1 cellular context compared by ENCODE assay signal in genomic region chr4:16588651-16589050, GRCh38.
TF ChIP-seq lines count a peak whose summit lies in the region.

No MANE protein-coding gene starts in this region.

TF ChIP-seq in IMR-90, 13 proteins besides CTCF, POLR2A, EP300 and RAD21:
- TF ChIP-seq ELK1 (IDR thresholded peaks at IDR 0.05; ENCODE audit: borderline replicate concordance, low read depth, low read length) (no peak), USF2 (IDR thresholded peaks at IDR 0.05; ENCODE audit: low read depth, low read length) (no peak), CHD1 (IDR thresholded peaks at IDR 0.05; ENCODE audit: low read depth, low read length) (no peak), BHLHE40 (IDR thresholded peaks at IDR 0.05; ENCODE audit: low read depth, low read length) (no peak), RCOR1 (IDR thresholded peaks at IDR 0.05; ENCODE audit: insufficient replicate concordance, low read length) (no peak), MAZ (IDR thresholded peaks at IDR 0.05; ENCODE audit: borderline replicate concordance, low read depth, low read length) (no peak), FOS (IDR thresholded peaks at IDR 0.05; ENCODE audit: low read depth, low read length) (no peak), RFX5 (IDR thresholded peaks at IDR 0.05; ENCODE audit: low read depth, low read length) (no peak), CEBPB (IDR thresholded peaks at IDR 0.05; ENCODE audit: low read depth, low read length) (no peak), MAFK (IDR thresholded peaks at IDR 0.05; ENCODE audit: low read depth, low read length) (no peak), SMC3 (IDR thresholded peaks at IDR 0.05; ENCODE audit: low read depth, low read length) (no peak), MXI1 (IDR thresholded peaks at IDR 0.05; ENCODE audit: borderline replicate concordance, low read depth, low read length) (no peak), NFE2L2 (IDR thresholded peaks at IDR 0.05; ENCODE audit: low read depth, low read length) (no peak)
